Comparison of ENCODE assay signal across 1 cellular context in the genomic region with DNA sequence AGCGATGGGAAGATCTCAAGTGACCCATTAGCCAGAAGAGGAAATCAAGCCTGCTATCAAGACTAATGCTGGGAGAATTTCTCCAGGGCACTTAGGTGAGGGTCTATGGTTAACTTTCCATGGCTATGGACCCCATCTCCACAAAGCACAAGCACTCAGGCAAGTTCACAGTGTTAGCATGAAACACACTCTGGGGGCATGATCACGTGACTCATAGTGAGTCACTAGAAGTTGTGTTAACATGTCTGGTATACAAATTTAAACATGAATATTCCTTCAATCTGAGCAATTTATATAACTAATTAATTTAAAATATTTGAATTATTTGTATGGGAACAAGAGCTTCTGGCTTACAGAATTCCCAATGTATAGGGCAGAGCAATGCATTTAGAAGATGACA.
TF ChIP-seq lines count a peak whose summit lies in the region.

No MANE protein-coding gene starts in this region.

TF ChIP-seq in K562, 482 proteins besides CTCF, POLR2A, EP300 and RAD21 (continued from another document and continues in another):
- TF ChIP-seq, protein P1, sequence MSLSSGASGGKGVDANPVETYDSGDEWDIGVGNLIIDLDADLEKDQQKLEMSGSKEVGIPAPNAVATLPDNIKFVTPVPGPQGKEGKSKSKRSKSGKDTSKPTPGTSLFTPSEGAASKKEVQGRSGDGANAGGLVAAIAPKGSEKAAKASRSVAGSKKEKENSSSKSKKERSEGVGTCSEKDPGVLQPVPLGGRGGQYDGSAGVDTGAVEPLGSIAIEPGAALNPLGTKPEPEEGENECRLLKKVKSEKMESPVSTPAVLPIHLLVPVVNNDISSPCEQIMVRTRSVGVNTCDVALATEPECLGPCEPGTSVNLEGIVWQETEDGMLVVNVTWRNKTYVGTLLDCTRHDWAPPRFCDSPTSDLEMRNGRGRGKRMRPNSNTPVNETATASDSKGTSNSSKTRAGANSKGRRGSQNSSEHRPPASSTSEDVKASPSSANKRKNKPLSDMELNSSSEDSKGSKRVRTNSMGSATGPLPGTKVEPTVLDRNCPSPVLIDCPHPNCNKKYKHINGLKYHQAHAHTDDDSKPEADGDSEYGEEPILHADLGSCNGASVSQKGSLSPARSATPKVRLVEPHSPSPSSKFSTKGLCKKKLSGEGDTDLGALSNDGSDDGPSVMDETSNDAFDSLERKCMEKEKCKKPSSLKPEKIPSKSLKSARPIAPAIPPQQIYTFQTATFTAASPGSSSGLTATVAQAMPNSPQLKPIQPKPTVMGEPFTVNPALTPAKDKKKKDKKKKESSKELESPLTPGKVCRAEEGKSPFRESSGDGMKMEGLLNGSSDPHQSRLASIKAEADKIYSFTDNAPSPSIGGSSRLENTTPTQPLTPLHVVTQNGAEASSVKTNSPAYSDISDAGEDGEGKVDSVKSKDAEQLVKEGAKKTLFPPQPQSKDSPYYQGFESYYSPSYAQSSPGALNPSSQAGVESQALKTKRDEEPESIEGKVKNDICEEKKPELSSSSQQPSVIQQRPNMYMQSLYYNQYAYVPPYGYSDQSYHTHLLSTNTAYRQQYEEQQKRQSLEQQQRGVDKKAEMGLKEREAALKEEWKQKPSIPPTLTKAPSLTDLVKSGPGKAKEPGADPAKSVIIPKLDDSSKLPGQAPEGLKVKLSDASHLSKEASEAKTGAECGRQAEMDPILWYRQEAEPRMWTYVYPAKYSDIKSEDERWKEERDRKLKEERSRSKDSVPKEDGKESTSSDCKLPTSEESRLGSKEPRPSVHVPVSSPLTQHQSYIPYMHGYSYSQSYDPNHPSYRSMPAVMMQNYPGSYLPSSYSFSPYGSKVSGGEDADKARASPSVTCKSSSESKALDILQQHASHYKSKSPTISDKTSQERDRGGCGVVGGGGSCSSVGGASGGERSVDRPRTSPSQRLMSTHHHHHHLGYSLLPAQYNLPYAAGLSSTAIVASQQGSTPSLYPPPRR (CRISPR knock-in tag; IDR thresholded peaks at IDR 0.05; ENCODE audit: borderline replicate concordance) = no peak
- TF ChIP-seq XRCC4 (IDR thresholded peaks at IDR 0.05; ENCODE audit: extremely low read depth, insufficient read depth, insufficient read length) (no peak), GTF2E2 (tag; IDR thresholded peaks at IDR 0.05) (no peak), ZNF707 (CRISPR knock-in tag; conservative IDR thresholded peaks at IDR 0.05) (no peak), PTRF (tag; IDR thresholded peaks at IDR 0.05) (no peak), NEUROD1 (IDR thresholded peaks at IDR 0.05; ENCODE audit: borderline replicate concordance, low read depth, low read length, partially characterized antibody) (no peak), RAD51 (IDR thresholded peaks at IDR 0.05; ENCODE audit: borderline replicate concordance, low read depth) (peak; percentile 66; the same call in 1 of the 2 replicates), CBFA2T2 (conservative IDR thresholded peaks at IDR 0.05) (peak; percentile 25; the same call in 1 of the 2 replicates), RBFOX2 (IDR thresholded peaks at IDR 0.05; ENCODE audit: low read depth, low read length) (no peak), TOE1 (IDR thresholded peaks at IDR 0.05; ENCODE audit: borderline replicate concordance) (peak; percentile 39; the same call in 1 of the 2 replicates), TOE1 (CRISPR knock-in tag; IDR thresholded peaks at IDR 0.05; ENCODE audit: borderline replicate concordance, low read depth) (no peak), MGA (IDR thresholded peaks at IDR 0.05) (no peak), SP1 (CRISPR knock-in tag; IDR thresholded peaks at IDR 0.05) (no peak), MIER1 (IDR thresholded peaks at IDR 0.05; ENCODE audit: low read depth) (no peak), SMAD1 (IDR thresholded peaks at IDR 0.05; ENCODE audit: low read depth, low read length, partially characterized antibody) (no peak), PHF20 (IDR thresholded peaks at IDR 0.05; ENCODE audit: partially characterized antibody) (no peak), ZNF41 (CRISPR knock-in tag; conservative IDR thresholded peaks at IDR 0.05) (no peak), ZNF699 (CRISPR knock-in tag; IDR thresholded peaks at IDR 0.05; ENCODE audit: insufficient replicate concordance) (no peak)
- TF ChIP-seq, protein P2, sequence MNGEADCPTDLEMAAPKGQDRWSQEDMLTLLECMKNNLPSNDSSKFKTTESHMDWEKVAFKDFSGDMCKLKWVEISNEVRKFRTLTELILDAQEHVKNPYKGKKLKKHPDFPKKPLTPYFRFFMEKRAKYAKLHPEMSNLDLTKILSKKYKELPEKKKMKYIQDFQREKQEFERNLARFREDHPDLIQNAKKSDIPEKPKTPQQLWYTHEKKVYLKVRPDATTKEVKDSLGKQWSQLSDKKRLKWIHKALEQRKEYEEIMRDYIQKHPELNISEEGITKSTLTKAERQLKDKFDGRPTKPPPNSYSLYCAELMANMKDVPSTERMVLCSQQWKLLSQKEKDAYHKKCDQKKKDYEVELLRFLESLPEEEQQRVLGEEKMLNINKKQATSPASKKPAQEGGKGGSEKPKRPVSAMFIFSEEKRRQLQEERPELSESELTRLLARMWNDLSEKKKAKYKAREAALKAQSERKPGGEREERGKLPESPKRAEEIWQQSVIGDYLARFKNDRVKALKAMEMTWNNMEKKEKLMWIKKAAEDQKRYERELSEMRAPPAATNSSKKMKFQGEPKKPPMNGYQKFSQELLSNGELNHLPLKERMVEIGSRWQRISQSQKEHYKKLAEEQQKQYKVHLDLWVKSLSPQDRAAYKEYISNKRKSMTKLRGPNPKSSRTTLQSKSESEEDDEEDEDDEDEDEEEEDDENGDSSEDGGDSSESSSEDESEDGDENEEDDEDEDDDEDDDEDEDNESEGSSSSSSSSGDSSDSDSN (IDR thresholded peaks at IDR 0.05; ENCODE audit: borderline replicate concordance in 1 of 2, low read depth in 2 of 2, low read length in 2 of 2) = no peak
- TF ChIP-seq, protein P3, sequence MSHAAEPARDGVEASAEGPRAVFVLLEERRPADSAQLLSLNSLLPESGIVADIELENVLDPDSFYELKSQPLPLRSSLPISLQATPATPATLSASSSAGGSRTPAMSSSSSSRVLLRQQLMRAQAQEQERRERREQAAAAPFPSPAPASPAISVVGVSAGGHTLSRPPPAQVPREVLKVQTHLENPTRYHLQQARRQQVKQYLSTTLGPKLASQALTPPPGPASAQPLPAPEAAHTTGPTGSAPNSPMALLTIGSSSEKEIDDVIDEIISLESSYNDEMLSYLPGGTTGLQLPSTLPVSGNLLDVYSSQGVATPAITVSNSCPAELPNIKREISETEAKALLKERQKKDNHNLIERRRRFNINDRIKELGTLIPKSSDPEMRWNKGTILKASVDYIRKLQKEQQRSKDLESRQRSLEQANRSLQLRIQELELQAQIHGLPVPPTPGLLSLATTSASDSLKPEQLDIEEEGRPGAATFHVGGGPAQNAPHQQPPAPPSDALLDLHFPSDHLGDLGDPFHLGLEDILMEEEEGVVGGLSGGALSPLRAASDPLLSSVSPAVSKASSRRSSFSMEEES (CRISPR knock-in tag; IDR thresholded peaks at IDR 0.05) = peak; percentile 84
- TF ChIP-seq, protein P4, sequence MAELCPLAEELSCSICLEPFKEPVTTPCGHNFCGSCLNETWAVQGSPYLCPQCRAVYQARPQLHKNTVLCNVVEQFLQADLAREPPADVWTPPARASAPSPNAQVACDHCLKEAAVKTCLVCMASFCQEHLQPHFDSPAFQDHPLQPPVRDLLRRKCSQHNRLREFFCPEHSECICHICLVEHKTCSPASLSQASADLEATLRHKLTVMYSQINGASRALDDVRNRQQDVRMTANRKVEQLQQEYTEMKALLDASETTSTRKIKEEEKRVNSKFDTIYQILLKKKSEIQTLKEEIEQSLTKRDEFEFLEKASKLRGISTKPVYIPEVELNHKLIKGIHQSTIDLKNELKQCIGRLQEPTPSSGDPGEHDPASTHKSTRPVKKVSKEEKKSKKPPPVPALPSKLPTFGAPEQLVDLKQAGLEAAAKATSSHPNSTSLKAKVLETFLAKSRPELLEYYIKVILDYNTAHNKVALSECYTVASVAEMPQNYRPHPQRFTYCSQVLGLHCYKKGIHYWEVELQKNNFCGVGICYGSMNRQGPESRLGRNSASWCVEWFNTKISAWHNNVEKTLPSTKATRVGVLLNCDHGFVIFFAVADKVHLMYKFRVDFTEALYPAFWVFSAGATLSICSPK (IDR thresholded peaks at IDR 0.05; ENCODE audit: borderline replicate concordance) = no peak
- TF ChIP-seq, protein P5, sequence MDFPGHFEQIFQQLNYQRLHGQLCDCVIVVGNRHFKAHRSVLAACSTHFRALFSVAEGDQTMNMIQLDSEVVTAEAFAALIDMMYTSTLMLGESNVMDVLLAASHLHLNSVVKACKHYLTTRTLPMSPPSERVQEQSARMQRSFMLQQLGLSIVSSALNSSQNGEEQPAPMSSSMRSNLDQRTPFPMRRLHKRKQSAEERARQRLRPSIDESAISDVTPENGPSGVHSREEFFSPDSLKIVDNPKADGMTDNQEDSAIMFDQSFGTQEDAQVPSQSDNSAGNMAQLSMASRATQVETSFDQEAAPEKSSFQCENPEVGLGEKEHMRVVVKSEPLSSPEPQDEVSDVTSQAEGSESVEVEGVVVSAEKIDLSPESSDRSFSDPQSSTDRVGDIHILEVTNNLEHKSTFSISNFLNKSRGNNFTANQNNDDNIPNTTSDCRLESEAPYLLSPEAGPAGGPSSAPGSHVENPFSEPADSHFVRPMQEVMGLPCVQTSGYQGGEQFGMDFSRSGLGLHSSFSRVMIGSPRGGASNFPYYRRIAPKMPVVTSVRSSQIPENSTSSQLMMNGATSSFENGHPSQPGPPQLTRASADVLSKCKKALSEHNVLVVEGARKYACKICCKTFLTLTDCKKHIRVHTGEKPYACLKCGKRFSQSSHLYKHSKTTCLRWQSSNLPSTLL (IDR thresholded peaks at IDR 0.05) = no peak
